ENCODE assay signal across 8 cellular contexts in the genomic region with DNA sequence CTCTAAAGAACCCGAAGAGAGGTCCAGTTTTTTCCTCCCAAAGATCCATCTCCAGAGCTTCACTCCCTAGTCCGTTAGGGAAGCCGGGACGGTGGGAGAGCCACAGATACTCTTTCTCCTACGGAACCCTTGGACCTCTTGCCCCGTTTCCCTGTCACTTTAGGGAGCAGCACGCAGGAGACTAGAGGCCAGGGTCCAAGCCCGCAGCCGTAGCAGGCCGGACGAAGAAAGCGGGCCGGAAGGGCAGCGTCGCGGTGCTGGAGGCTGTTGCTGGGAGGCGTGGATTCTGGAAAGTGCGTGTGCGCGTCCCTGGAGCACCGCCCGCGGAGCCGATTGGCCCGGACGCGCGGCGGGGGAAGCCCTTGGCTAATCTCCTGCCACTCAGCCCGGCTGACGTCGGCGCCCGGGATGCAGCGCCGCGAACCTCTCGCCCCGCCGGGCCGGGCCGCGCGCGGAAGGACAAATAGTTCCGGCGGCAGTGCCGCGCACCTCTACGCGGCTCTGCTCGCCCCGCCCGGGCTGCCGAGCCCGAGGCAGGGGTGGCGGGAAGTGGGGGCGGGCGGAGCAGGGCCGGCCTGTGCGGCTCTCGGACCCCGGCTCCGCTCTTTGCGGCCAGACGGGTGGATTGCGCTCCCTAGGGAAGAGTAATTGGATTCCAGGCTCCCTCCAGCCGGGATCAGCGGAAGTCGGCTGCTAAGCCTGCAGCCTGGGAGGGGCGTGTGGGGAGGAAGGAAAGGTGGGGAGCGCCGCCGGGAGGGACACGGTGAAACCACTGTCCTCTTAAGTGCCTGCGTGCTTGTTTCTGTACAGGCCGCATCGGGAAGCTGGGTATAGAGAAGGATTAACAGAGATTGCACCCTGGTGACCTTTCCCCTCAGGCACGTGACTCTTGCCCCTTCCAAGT. TPM values are rescaled to one million over a fixed set of nuclear protein-coding genes. Genes with fewer than 3 reads are reported as not detected.
DNase-seq lines count a peak whose midpoint lies in the region; ATAC-seq and TF ChIP-seq lines count a peak whose summit lies in the region.

No MANE protein-coding gene starts in this region.

- H3K4me1 ChIP-seq in DND-41 (ENCODE audit: insufficient read depth, low read length) (peaks cover 27% of the 10 kb centered on the region), KMS-11 (ENCODE audit: low read depth, poor library complexity, severe bottlenecking) (peaks cover 8% of the 10 kb centered on the region), Panc1 (ENCODE audit: control insufficient read depth, insufficient read depth, low read length) (peaks cover 9% of the 10 kb centered on the region)

- H3K4me3 Mint-ChIP-seq in activated T-helper 1 cell treated with anti-CD3 and anti-CD28 coated beads, Interleukin-12 subunit alpha, Interleukin-12 subunit beta, Interleukin-2, Interleukin-4 antibody, amounts not matched to agents 30 ng/mL and 10 ng/mL and 1 ng/mL, durations not matched to agents 14 hours and 24 hours and 36 hours = peak overlapping the region; percentile 85
- peak overlapping the region; percentile 82 to 95 (median 92) for H3K4me3 Mint-ChIP-seq in naive B cell

- DNase-seq in DND-41 = peak; percentile 89
- peak; percentile 53 for DNase-seq in Panc1 (ENCODE audit: low read depth, low spot score)
- peak; percentile 76 for DNase-seq in activated T-helper 1 cell treated with anti-CD3 and anti-CD28 coated beads, Interleukin-12 subunit alpha, Interleukin-12 subunit beta, Interleukin-2, Interleukin-4 antibody, amounts not matched to agents 30 ng/mL and 10 ng/mL and 1 ng/mL, durations not matched to agents 14 hours and 24 hours and 36 hours (ENCODE audit: low spot score)
- peak; percentile 99 for DNase-seq in fibroblast of gingiva (ENCODE audit: low read depth)
- peak; percentile 80 for DNase-seq in naive B cell
- DNase-seq in stimulated activated CD8-positive, alpha-beta memory T cell treated with anti-CD3 and anti-CD28 coated beads, Interleukin-7, amount 100 ng/mL, for 48 hours (ENCODE audit: extremely low read depth in 1 of 2, low read depth in 1 of 2) = peak; percentile 69 to 71

- H4K20me1 ChIP-seq in DND-41 (ENCODE audit: insufficient read depth, low read length) = no peaks in the 10 kb centered on the region
- H4K20me1 ChIP-seq in KMS-11 (ENCODE audit: insufficient read depth) = no peaks in the 10 kb centered on the region

- H3K79me2 ChIP-seq in DND-41 (ENCODE audit: insufficient read depth, low read length) (0 out of 2 replicates have a peak, but pooled peaks cover 2% of the 10 kb centered on the region), KMS-11 (ENCODE audit: insufficient read depth, low read depth) (no peaks in the 10 kb centered on the region)

- in situ Hi-C loops in Panc1 (cut with HindIII; ENCODE audit: low pct_unique_long_range_greater_than_20kb, low sequenced_read_pairs) = no loop called here

- H3K4me1 Mint-ChIP-seq in activated T-helper 1 cell treated with anti-CD3 and anti-CD28 coated beads, Interleukin-12 subunit alpha, Interleukin-12 subunit beta, Interleukin-2, Interleukin-4 antibody, amounts not matched to agents 30 ng/mL and 10 ng/mL and 1 ng/mL, durations not matched to agents 14 hours and 24 hours and 36 hours (ENCODE audit: low read depth) = peaks cover 27% of the 10 kb centered on the region
- peaks cover 19 to 33% (median 26%) of the 10 kb centered on the region in 3 donors for H3K4me1 Mint-ChIP-seq in naive B cell

- BruUV-seq in Panc1 (replicated peaks; lab: Mats Ljungman, UMichigan) = no TSS peak

- H3K27me3 Mint-ChIP-seq in activated T-helper 1 cell treated with anti-CD3 and anti-CD28 coated beads, Interleukin-12 subunit alpha, Interleukin-12 subunit beta, Interleukin-2, Interleukin-4 antibody, amounts not matched to agents 30 ng/mL and 10 ng/mL and 1 ng/mL, durations not matched to agents 14 hours and 24 hours and 36 hours (ENCODE audit: insufficient read depth) = peaks cover 4% of the 10 kb centered on the region
- H3K27me3 Mint-ChIP-seq in naive B cell = no peaks in the 10 kb centered on the region

- ATAC-seq in DND-41 (ENCODE audit: insufficient read depth, low read depth) (peak; percentile 93), GM21737 (IDR thresholded peaks at IDR 0.05; ENCODE audit: unreplicated experiment) (peak; percentile 88), Panc1 (peak; percentile 99), naive B cell (ENCODE audit: low read depth in 2 of 2) (peak; percentile 83 to 84)

- no peaks in the 10 kb centered on the region for H3K9me3 Mint-ChIP-seq in activated T-helper 1 cell treated with anti-CD3 and anti-CD28 coated beads, Interleukin-12 subunit alpha, Interleukin-12 subunit beta, Interleukin-2, Interleukin-4 antibody, amounts not matched to agents 30 ng/mL and 10 ng/mL and 1 ng/mL, durations not matched to agents 14 hours and 24 hours and 36 hours
- H3K9me3 Mint-ChIP-seq in naive B cell = no peaks in the 10 kb centered on the region

- POLR2A ChIA-PET in Panc1 (lab: Charles Lee) = interaction anchor here (0.5 kb wide), 1 partner anchor 24 kb away, joined by 15 read pairs; no protein-coding TSS in a partner anchor

- no peaks in the 10 kb centered on the region for H3K9me3 ChIP-seq in DND-41 (ENCODE audit: insufficient read depth, low read length, severe bottlenecking)
- H3K9me3 ChIP-seq in Panc1 (ENCODE audit: control insufficient read depth, insufficient read depth, low read depth, low read length) = no peaks in the 10 kb centered on the region

- no peaks in the 10 kb centered on the region for H3K27me3 ChIP-seq in DND-41 (ENCODE audit: insufficient read depth, low read length, poor library complexity)
- H3K27me3 ChIP-seq in KMS-11 (ENCODE audit: insufficient read depth, low read depth) = no peaks in the 10 kb centered on the region
- no peaks in the 10 kb centered on the region for H3K27me3 ChIP-seq in Panc1 (ENCODE audit: control insufficient read depth, insufficient read depth, low read length)

- peak overlapping the region; percentile 98 for H2AFZ ChIP-seq in DND-41 (ENCODE audit: low read depth, low read length)
- peak overlapping the region; percentile 99 for H2AFZ ChIP-seq in KMS-11 (ENCODE audit: low read depth)

- H3K36me3 Mint-ChIP-seq in activated T-helper 1 cell treated with anti-CD3 and anti-CD28 coated beads, Interleukin-12 subunit alpha, Interleukin-12 subunit beta, Interleukin-2, Interleukin-4 antibody, amounts not matched to agents 30 ng/mL and 10 ng/mL and 1 ng/mL, durations not matched to agents 14 hours and 24 hours and 36 hours (ENCODE audit: low read depth) = no peaks in the 10 kb centered on the region
- H3K36me3 Mint-ChIP-seq in naive B cell = no peaks in the 10 kb centered on the region

- peak; percentile 11 for TF ChIP-seq CTCF in DND-41 (IDR thresholded peaks at IDR 0.05; ENCODE audit: borderline replicate concordance, extremely low read depth, low read length, poor library complexity, severe bottlenecking)
- no peak for TF ChIP-seq CTCF in KMS-11 (conservative IDR thresholded peaks at IDR 0.05; ENCODE audit: low read depth, low read length)
- TF ChIP-seq CTCF in Panc1 (IDR thresholded peaks at IDR 0.05) = no peak; the same call in 1 of the 2 replicates

- peak overlapping the region; percentile 82 for H3K27ac ChIP-seq in DND-41 (ENCODE audit: low read length)
- peak overlapping the region; percentile 67 for H3K27ac ChIP-seq in KMS-11
- H3K27ac ChIP-seq in Panc1 (ENCODE audit: low read length) = peak overlapping the region; percentile 98

- H3K36me3 ChIP-seq in DND-41 (ENCODE audit: insufficient read depth, low read length) = no peaks in the 10 kb centered on the region
- no peaks in the 10 kb centered on the region for H3K36me3 ChIP-seq in KMS-11 (ENCODE audit: insufficient read depth)
- H3K36me3 ChIP-seq in Panc1 (ENCODE audit: control insufficient read depth, insufficient read depth, low read length) = no peaks in the 10 kb centered on the region

- peak overlapping the region; percentile 85 for H3K27ac Mint-ChIP-seq in activated T-helper 1 cell treated with anti-CD3 and anti-CD28 coated beads, Interleukin-12 subunit alpha, Interleukin-12 subunit beta, Interleukin-2, Interleukin-4 antibody, amounts not matched to agents 30 ng/mL and 10 ng/mL and 1 ng/mL, durations not matched to agents 14 hours and 24 hours and 36 hours
- H3K27ac Mint-ChIP-seq in naive B cell = peak overlapping the region; percentile 89 to 97 (median 93)

- intact Hi-C loops in Panc1 (cut with micrococcal nuclease; ENCODE audit: unreplicated experiment) = no loop called here
- intact Hi-C loops in activated T-helper 1 cell treated with anti-CD3 and anti-CD28 coated beads, Interleukin-12 subunit alpha, Interleukin-12 subunit beta, Interleukin-2, Interleukin-4 antibody, amounts not matched to agents 30 ng/mL and 10 ng/mL and 1 ng/mL, durations not matched to agents 14 hours and 24 hours and 36 hours (cut with micrococcal nuclease) = loop anchor here (1.0 to 10.0 kb wide), 3 partner anchors 31 to 418 kb away; partner anchors contain the start of genes TCF12 and ZNF280D

- peak overlapping the region; percentile 40 to 65 for H3K4me3 ChIP-seq in DND-41 (ENCODE audit: low read depth in 1 of 2, low read length in 2 of 2)
- no peak overlapping the region for H3K4me3 ChIP-seq in KMS-11 (IDR thresholded peaks at IDR 0.05; ENCODE audit: insufficient read depth, low read depth, low read length)
- peak overlapping the region; percentile 60 to 75 for H3K4me3 ChIP-seq in Panc1 (ENCODE audit: low read depth in 2 of 2, low read length in 2 of 2)

- H3K9ac ChIP-seq in DND-41 (ENCODE audit: low read depth, low read length) (peak overlapping the region; percentile 78), KMS-11 (peak overlapping the region; percentile 87)

- CTCF ChIA-PET in Panc1 (lab: Charles Lee) = no interaction called here

- H3K4me2 ChIP-seq in DND-41 (ENCODE audit: insufficient read depth, low read length) (peak overlapping the region; percentile 69), KMS-11 (peak overlapping the region; percentile 77)

RNA-seq across cellular contexts. Expression of gene TCF12, which starts 31.3 kb away (rescaled TPM):
- total RNA-seq in Panc1 (2021; ENCODE audit: unreplicated experiment) = 102 TPM
- 52.1 TPM for polyA plus RNA-seq in Panc1 (2012; ENCODE audit: insufficient read length)
- total RNA-seq in activated T-helper 1 cell treated with anti-CD3 and anti-CD28 coated beads, Interleukin-12 subunit alpha, Interleukin-12 subunit beta, Interleukin-2, Interleukin-4 antibody, amounts not matched to agents 30 ng/mL and 10 ng/mL and 1 ng/mL, durations not matched to agents 14 hours and 24 hours and 36 hours = 85.7 and 89.2 TPM in 2 replicates
- polyA plus RNA-seq in naive B cell (ENCODE audit: low read depth in 6 of 6) = 10 to 100 TPM; 42.0 to 70.9 (median 56.1) TPM
